ENCODE assay signal across 8 cellular contexts in genomic region chr9:77456829-77457437, GRCh38.
DNase-seq lines count a peak whose midpoint lies in the region; ATAC-seq, FAIRE-seq and TF ChIP-seq lines count a peak whose summit lies in the region.

No MANE protein-coding gene starts in this region.

- peaks cover 6% of the 10 kb centered on the region for H3K4me1 ChIP-seq in body of pancreas

- peak; percentile 51 for FAIRE-seq in TTC549 (lab: Jason Lieb, UNC)

- no peak overlapping the region for H3K27ac ChIP-seq in body of pancreas

- H3K4me3 ChIP-seq in body of pancreas: no peak overlapping the region

- 14 to 16% methylated on average over 10 of the region's 10 CpGs for WGBS in body of pancreas, 2 donors

- DNase-seq in activated gamma-delta T cell treated with Interleukin-2 at 50 U/mL for 16 hours (peak; percentile 75), activated gamma-delta T cell (lab: John Stamatoyannopoulos, UW) (no peak), NCI-H146 (lab: John Stamatoyannopoulos, UW) (peak; percentile 56), body of pancreas (peak; percentile 90 to 95 (median 90)), iPS DF 4.7 (ENCODE audit: extremely low read depth, low spot score) (peak; percentile 87)
- peak; percentile 44 to 73 for DNase-seq in stimulated activated CD4-positive, alpha-beta T cell treated with anti-CD3 and anti-CD28 coated beads, Interleukin-15, amount 100 ng/mL, for 1 hour (ENCODE audit: low read depth in 1 of 2, low spot score in 1 of 2)

- no peaks in the 10 kb centered on the region for H3K9me3 ChIP-seq in body of pancreas

- peak; percentile 80 to 93 (median 86) for TF ChIP-seq CTCF in body of pancreas (IDR thresholded peaks at IDR 0.05)

- TF ChIP-seq POLR2A in body of pancreas (IDR thresholded peaks at IDR 0.05): no peak

- H3K36me3 ChIP-seq in body of pancreas (replicated peaks in 1 of 2; ENCODE audit: insufficient read depth in 1 of 2, low read depth in 2 of 2): no peaks in the 10 kb centered on the region

- ATAC-seq in HG02884 (IDR thresholded peaks at IDR 0.05; ENCODE audit: unreplicated experiment) (peak; percentile 73), body of pancreas (peak; percentile 92)

- intact Hi-C loops in body of pancreas (cut with DNase I): loop anchor here (10.0 kb wide), 1 partner anchor 298 kb away; no protein-coding TSS in a partner anchor

- no peaks in the 10 kb centered on the region for H3K27me3 ChIP-seq in body of pancreas
